31 cellular contexts compared by ENCODE assay signal in genomic region chr1:20073247-20073646, GRCh38. TPM values are rescaled to one million over a fixed set of nuclear protein-coding genes. Genes with fewer than 3 reads are reported as not detected.
"Had no signal": no experiment of that assay in that cellular context is flagged by ENCODE, and none has a peak within 500 bp of the region (broad histone marks: within the 10 kb centered on the region; RNA-seq: fewer than 3 reads in every experiment).

No MANE protein-coding gene starts in this region.

- H3K4me3 Mint-ChIP-seq: activated naive CD4-positive, alpha-beta T cell treated with anti-CD3 and anti-CD28 coated beads, Interleukin-2, amount 10 ng/mL, durations not matched to agents 7 days and 5 days; activated naive CD8-positive, alpha-beta T cell treated with anti-CD3 and anti-CD28 coated beads, Interleukin-2, amount 10 ng/mL, durations not matched to agents 7 days and 5 days; activated T-cell treated with anti-CD3 and anti-CD28 coated beads, Interleukin-2, amount 50 U/mL, for 24 hours; brain; endodermal cell; nephron progenitor cell; stimulated activated naive CD8-positive, alpha-beta T cell treated with anti-CD3 and anti-CD28 coated beads, Interleukin-15, Interleukin-2, amounts not matched to agents 100 ng/mL and 50 ng/mL, for 24 hours; T-cell; T-helper 2 cell treated with Interferon-gamma antibody and Interleukin-4, amounts not matched to agents 5 μg/mL and 100 μg/mL, for 36 hours had no signal

- H3K4me1 Mint-ChIP-seq: activated naive CD4-positive, alpha-beta T cell treated with anti-CD3 and anti-CD28 coated beads, Interleukin-2, amount 10 ng/mL, durations not matched to agents 7 days and 5 days; endodermal cell had no signal

- H3K4me1 ChIP-seq: left lung, right lobe of liver had no signal

- H3K9me3 Mint-ChIP-seq: activated naive CD4-positive, alpha-beta T cell treated with anti-CD3 and anti-CD28 coated beads, Interleukin-2, amount 10 ng/mL, durations not matched to agents 7 days and 5 days; activated naive CD8-positive, alpha-beta T cell treated with anti-CD3 and anti-CD28 coated beads, Interleukin-2, amount 10 ng/mL, durations not matched to agents 7 days and 5 days; activated T-cell treated with anti-CD3 and anti-CD28 coated beads, Interleukin-2, amount 50 U/mL, for 24 hours; endodermal cell; nephron progenitor cell; stimulated activated naive CD8-positive, alpha-beta T cell treated with anti-CD3 and anti-CD28 coated beads, Interleukin-15, Interleukin-2, amounts not matched to agents 100 ng/mL and 50 ng/mL, for 24 hours; T-cell; T-helper 2 cell treated with Interferon-gamma antibody and Interleukin-4, amounts not matched to agents 5 μg/mL and 100 μg/mL, for 36 hours had no signal

- H3K36me3 Mint-ChIP-seq: activated naive CD4-positive, alpha-beta T cell treated with anti-CD3 and anti-CD28 coated beads, Interleukin-2, amount 10 ng/mL, durations not matched to agents 7 days and 5 days; activated naive CD8-positive, alpha-beta T cell treated with anti-CD3 and anti-CD28 coated beads, Interleukin-2, amount 10 ng/mL, durations not matched to agents 7 days and 5 days; brain; T-cell had no signal

- H3K27ac Mint-ChIP-seq: activated naive CD4-positive, alpha-beta T cell treated with anti-CD3 and anti-CD28 coated beads, Interleukin-2, amount 10 ng/mL, durations not matched to agents 7 days and 5 days; activated naive CD8-positive, alpha-beta T cell treated with anti-CD3 and anti-CD28 coated beads, Interleukin-2, amount 10 ng/mL, durations not matched to agents 7 days and 5 days; activated T-cell treated with anti-CD3 and anti-CD28 coated beads, Interleukin-2, amount 50 U/mL, for 24 hours; brain; endodermal cell; stimulated activated naive CD8-positive, alpha-beta T cell treated with anti-CD3 and anti-CD28 coated beads, Interleukin-15, Interleukin-2, amounts not matched to agents 100 ng/mL and 50 ng/mL, for 24 hours; T-cell; T-helper 2 cell treated with Interferon-gamma antibody and Interleukin-4, amounts not matched to agents 5 μg/mL and 100 μg/mL, for 36 hours had no signal

- DNase-seq: activated CD4-positive, alpha-beta T cell treated with anti-CD3 and anti-CD28 coated beads for 4 hours; activated CD4-positive, alpha-beta T cell treated with anti-CD3 and anti-CD28 coated beads, Interleukin-2, amount 50 U/mL, for 48 hours; activated CD8-positive, alpha-beta memory T cell treated with anti-CD3 and anti-CD28 coated beads, Interleukin-2, amount 50 U/mL, for 48 hours; activated gamma-delta T cell; activated naive CD4-positive, alpha-beta T cell treated with anti-CD3 and anti-CD28 coated beads, Interleukin-2, amount 10 ng/mL, durations not matched to agents 7 days and 5 days; activated naive CD8-positive, alpha-beta T cell treated with anti-CD3 and anti-CD28 coated beads, Interleukin-2, amount 10 ng/mL, durations not matched to agents 7 days and 5 days; activated T-cell treated with anti-CD3 and anti-CD28 coated beads, Interleukin-2, amount 50 U/mL, for 24 hours; caudate nucleus; endodermal cell; foreskin melanocyte; left lung; nephron progenitor cell; right lobe of liver; stimulated activated CD4-positive, alpha-beta T cell treated with anti-CD3 and anti-CD28 coated beads, Interleukin-12 subunit alpha, Interleukin-12 subunit beta, amount 100 ng/mL, for 4 hours; stimulated activated CD4-positive, alpha-beta T cell treated with anti-CD3 and anti-CD28 coated beads, Interleukin-4, amount 100 ng/mL, for 1 hour; trophoblast cell had no signal

- H3K4me3 ChIP-seq: ascending aorta, left lung, lung, right lobe of liver, skin epidermis, thoracic aorta had no signal

- H3K9me3 ChIP-seq: ascending aorta, left lung, neutrophil, right lobe of liver, thoracic aorta had no signal

- ATAC-seq: esophagus mucosa, left lung, right lobe of liver, T-cell had no signal

- H3K27ac ChIP-seq: ascending aorta, left lung, neutrophil, right lobe of liver, thoracic aorta had no signal

- H3K27me3 ChIP-seq: ascending aorta, neutrophil, right lobe of liver had no signal

- H3K36me3 ChIP-seq: ascending aorta, left lung, neutrophil, right lobe of liver, thoracic aorta had no signal

RNA-seq across cellular contexts. Expression of gene PLA2G5, which starts 3.3 kb away (rescaled TPM):
- total RNA-seq: activated CD8-positive, alpha-beta memory T cell treated with anti-CD3 and anti-CD28 coated beads for 36 hours; activated naive CD8-positive, alpha-beta T cell treated with anti-CD3 and anti-CD28 coated beads, Interleukin-2, amount 10 ng/mL, durations not matched to agents 7 days and 5 days; chondrocyte; endodermal cell; osteocyte; T-cell had no signal

RNA-seq across cellular contexts. Expression of gene PLA2G2D, which starts 46.1 kb away (rescaled TPM):
- total RNA-seq: activated CD8-positive, alpha-beta memory T cell treated with anti-CD3 and anti-CD28 coated beads for 36 hours; activated naive CD8-positive, alpha-beta T cell treated with anti-CD3 and anti-CD28 coated beads, Interleukin-2, amount 10 ng/mL, durations not matched to agents 7 days and 5 days; ascending aorta; chondrocyte; endodermal cell; left lung; mucosa of gallbladder; osteocyte; posterior vena cava; T-cell; thoracic aorta had no signal
